23 cellular contexts compared by ENCODE assay signal in genomic region chr11:70298243-70298915, GRCh38. TPM values are rescaled to one million over a fixed set of nuclear protein-coding genes. Genes with fewer than 3 reads are reported as not detected.
DNase-seq lines count a peak whose midpoint lies in the region; ATAC-seq and TF ChIP-seq lines count a peak whose summit lies in the region.
"Had no signal": no experiment of that assay in that cellular context is flagged by ENCODE, and none has a peak within 500 bp of the region (broad histone marks: within the 10 kb centered on the region; RNA-seq: fewer than 3 reads in every experiment).

No MANE protein-coding gene starts in this region.

- H3K9me3 Mint-ChIP-seq in osteocyte (ENCODE audit: unreplicated experiment): no peaks in the 10 kb centered on the region
- H3K9me3 Mint-ChIP-seq: activated T-cell treated with anti-CD3 and anti-CD28 coated beads, Interleukin-2, amount 50 U/mL, for 4 hours; natural killer cell treated with Interleukin-12 subunit alpha and Interleukin-12 subunit beta and Interleukin-15 and Interleukin-18, amount 100 ng/mL, for 72 hours had no signal

- no peaks in the 10 kb centered on the region for H3K9me3 ChIP-seq in T-helper 17 cell (ENCODE audit: control insufficient read depth, low read length, poor library complexity, severe bottlenecking)
- H3K9me3 ChIP-seq: esophagus squamous epithelium had no signal

- H3K36me3 Mint-ChIP-seq in T-helper 17 cell (ENCODE audit: low read depth) (no peaks in the 10 kb centered on the region), osteocyte (ENCODE audit: unreplicated experiment) (peaks cover 5% of the 10 kb centered on the region)
- H3K36me3 Mint-ChIP-seq: natural killer cell treated with Interleukin-12 subunit alpha and Interleukin-12 subunit beta and Interleukin-15 and Interleukin-18, amount 100 ng/mL, for 72 hours had no signal

- no peak for ATAC-seq in T-helper 17 cell
- no peak for ATAC-seq in HG03354 (IDR thresholded peaks at IDR 0.05; ENCODE audit: poor library complexity, severe bottlenecking, unreplicated experiment)
- no peak for ATAC-seq in GM18870 (IDR thresholded peaks at IDR 0.05; ENCODE audit: unreplicated experiment)
- no peak for ATAC-seq in GM21825 (IDR thresholded peaks at IDR 0.05; ENCODE audit: unreplicated experiment)
- ATAC-seq: activated T-cell treated with anti-CD3 and anti-CD28 coated beads, Interleukin-2, amount 50 U/mL, for 4 hours; left lobe of liver; natural killer cell treated with Interleukin-12 subunit alpha and Interleukin-12 subunit beta and Interleukin-15 and Interleukin-18, amount 100 ng/mL, for 72 hours had no signal

- no peak overlapping the region for H3K4me3 ChIP-seq in fibroblast of pulmonary artery (replicated peaks; ENCODE audit: low read depth, low read length)
- H3K4me3 ChIP-seq: esophagus squamous epithelium had no signal

- TF ChIP-seq CTCF in fibroblast of pulmonary artery (IDR thresholded peaks at IDR 0.05; ENCODE audit: low read length, missing control alignments) (no peak), osteocyte (IDR thresholded peaks at IDR 0.05) (no peak)

- H3K27me3 Mint-ChIP-seq in T-helper 17 cell (no peaks in the 10 kb centered on the region), osteocyte (ENCODE audit: unreplicated experiment) (no peaks in the 10 kb centered on the region)
- H3K27me3 Mint-ChIP-seq: natural killer cell treated with Interleukin-12 subunit alpha and Interleukin-12 subunit beta and Interleukin-15 and Interleukin-18, amount 100 ng/mL, for 72 hours had no signal

- DNase-seq in EH (ENCODE audit: low read depth) (peak; percentile 45), T-helper 17 cell (no peak), fibroblast of pulmonary artery (ENCODE audit: low read depth) (peak; percentile 20), osteocyte (ENCODE audit: extremely low spot score, unreplicated experiment) (no peak), glomerular visceral epithelial cell (ENCODE audit: extremely low spot score) (no peak)
- DNase-seq: activated CD4-positive, alpha-beta T cell treated with anti-CD3 and anti-CD28 coated beads for 1 hour; activated naive CD4-positive, alpha-beta T cell treated with anti-CD3 and anti-CD28 coated beads, Interleukin-2, amount 50 U/mL, for 16 hours; activated T-cell treated with anti-CD3 and anti-CD28 coated beads, Interleukin-2, amount 50 U/mL, for 4 hours; aorta; DMS 273 treated with DMSO at 0.1 percent for 48 hours; effector memory CD4-positive, alpha-beta T cell; esophagus squamous epithelium; NCI-H1092; NCI-H1930; NCI-H345; NCI-H82; Right ventricle myocardium superior; substantia nigra had no signal

- H3K4me3 Mint-ChIP-seq in T-helper 17 cell (no peak overlapping the region), osteocyte (ENCODE audit: unreplicated experiment) (no peak overlapping the region)
- H3K4me3 Mint-ChIP-seq: activated T-cell treated with anti-CD3 and anti-CD28 coated beads, Interleukin-2, amount 50 U/mL, for 4 hours; natural killer cell treated with Interleukin-12 subunit alpha and Interleukin-12 subunit beta and Interleukin-15 and Interleukin-18, amount 100 ng/mL, for 72 hours had no signal

- H3K4me1 Mint-ChIP-seq in T-helper 17 cell (peaks cover 24% of the 10 kb centered on the region), osteocyte (ENCODE audit: unreplicated experiment) (peaks cover 40% of the 10 kb centered on the region)

- H3K27ac Mint-ChIP-seq in T-helper 17 cell: peak overlapping the region; percentile 29
- peak overlapping the region; percentile 68 for H3K27ac Mint-ChIP-seq in osteocyte (ENCODE audit: unreplicated experiment)
- H3K27ac Mint-ChIP-seq: natural killer cell treated with Interleukin-12 subunit alpha and Interleukin-12 subunit beta and Interleukin-15 and Interleukin-18, amount 100 ng/mL, for 72 hours had no signal

RNA-seq across cellular contexts. Expression of gene PPFIA1, which starts 27.9 kb away (rescaled TPM):
- total RNA-seq in T-helper 17 cell (10 to 100 TPM; 45.6 to 49.4 TPM), osteocyte (63.1 and 70.4 TPM in 2 replicates)

Comparison
In these comparisons a context has a peak if more than half of its experiments do, and no peak if none do; other contexts are left out.
1. DNase-seq: peak in EH (single experiment) and fibroblast of pulmonary artery (single experiment); none in T-helper 17 cell (0 of 3), osteocyte (single experiment) and glomerular visceral epithelial cell (single experiment).